8 cellular contexts compared by ENCODE assay signal in the genomic region with DNA sequence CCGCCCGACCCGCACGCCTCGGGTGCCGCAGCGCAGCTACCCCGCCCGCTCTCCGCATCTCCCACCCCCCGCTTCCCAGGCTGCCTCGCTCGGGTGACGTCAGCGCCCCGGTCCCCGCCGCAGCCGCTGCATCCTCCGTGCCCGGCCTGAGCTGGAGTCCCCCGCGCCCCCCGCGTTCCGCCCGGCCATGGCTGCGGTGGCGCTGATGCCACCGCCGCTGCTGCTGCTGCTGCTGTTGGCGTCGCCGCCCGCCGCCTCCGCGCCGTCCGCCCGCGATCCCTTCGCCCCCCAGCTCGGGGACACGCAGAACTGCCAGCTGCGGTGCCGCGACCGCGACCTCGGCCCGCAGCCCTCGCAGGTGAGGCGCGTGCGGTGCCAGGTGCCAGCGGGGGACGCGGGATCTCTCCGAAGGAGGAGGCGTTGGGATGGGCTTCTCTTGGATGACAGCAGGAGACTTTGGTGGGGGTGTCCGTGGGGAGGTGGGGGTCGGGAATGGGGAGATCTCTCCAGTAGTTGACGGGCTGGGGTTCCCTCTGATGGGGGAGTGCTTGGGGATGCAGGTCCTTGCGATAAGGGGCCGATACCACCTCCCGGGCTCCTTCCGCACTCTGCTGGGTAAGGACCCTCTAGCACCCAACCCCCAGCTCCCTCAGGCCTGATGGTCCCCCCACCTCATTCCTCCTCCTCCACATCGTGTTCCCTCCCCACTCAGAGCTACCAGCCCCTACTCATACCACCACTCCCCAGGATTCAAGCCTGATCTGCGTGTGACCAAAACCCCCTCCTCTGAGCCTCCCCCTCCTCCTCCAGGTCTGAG. TPM values are rescaled to one million over a fixed set of nuclear protein-coding genes. Genes with fewer than 3 reads are reported as not detected.
DNase-seq lines count a peak whose midpoint lies in the region; ATAC-seq and TF ChIP-seq lines count a peak whose summit lies in the region.

TMEM59L (plus strand) TSS at position 99 of the 817 bp plus-strand sequence; CDS start at position 188, 89 bp downstream.

- CTCF ChIA-PET in IMR-90 (lab: Yijun Ruan, JAX), result no interaction called here

- no peaks in the 10 kb centered on the region for H3K9me3 Mint-ChIP-seq in activated naive CD4-positive, alpha-beta T cell treated with anti-CD3 and anti-CD28 coated beads, Interleukin-2, amount 50 U/mL, for 72 hours

- no peak for TF ChIP-seq CTCF in IMR-90 (conservative IDR thresholded peaks at IDR 0.05; ENCODE audit: low read depth, low read length)

- dilution Hi-C loops in IMR-90 (cut with HindIII; ENCODE audit: low sequenced_read_pairs, unreplicated experiment), result no loop called here

- in situ Hi-C loops in IMR-90 (cut with MboI; ENCODE audit: low sequenced_read_pairs), result no loop called here

- peak within 1 kb of the TSS; percentile 50 for H2AK9ac ChIP-seq in IMR-90 (replicated peaks; ENCODE audit: low read depth, low read length, poor library complexity)

- peak within 1 kb of the TSS; percentile 38; the same call in 1 of the 2 replicates for H3K23ac ChIP-seq in IMR-90 (ENCODE audit: low read depth, low read length)

- H3K9me3 ChIP-seq in IMR-90 (ENCODE audit: control insufficient read depth, insufficient read depth, low read length), result peaks cover 4% of the 10 kb centered on the region; the same call in 1 of the 2 replicates

- POLR2A ChIA-PET in IMR-90 (lab: Charles Lee; ENCODE audit: unreplicated experiment), result no interaction called here

- peak within 1 kb of the TSS in 1 of 2 experiments; percentile 79; a peak in 1 of 4 replicates for H4K8ac ChIP-seq in IMR-90 (ENCODE audit: low read depth in 2 of 2, low read length in 2 of 2)

- no peak for TF ChIP-seq RAD21 in IMR-90 (IDR thresholded peaks at IDR 0.05; ENCODE audit: low read length)

- H2BK20ac ChIP-seq in IMR-90 (ENCODE audit: low read depth, low read length), result no peak within 1 kb of the TSS

- no peak within 1 kb of the TSS for H3K27ac Mint-ChIP-seq in activated naive CD4-positive, alpha-beta T cell treated with anti-CD3 and anti-CD28 coated beads, Interleukin-2, amount 50 U/mL, for 72 hours

- no peak within 1 kb of the TSS for H2BK15ac ChIP-seq in IMR-90 (ENCODE audit: low read depth, low read length)

- H3K4me1 ChIP-seq in IMR-90 (ENCODE audit: control insufficient read depth, insufficient read depth, low read length), result peaks cover 7% of the 10 kb centered on the region; the same call in 1 of the 2 replicates

- no peak within 1 kb of the TSS for H2BK120ac ChIP-seq in IMR-90 (ENCODE audit: low read depth, low read length)

- intact Hi-C loops in IMR-90 (cut with micrococcal nuclease), result no loop called here

- no peak within 1 kb of the TSS for H2BK5ac ChIP-seq in IMR-90 (ENCODE audit: low read depth, low read length, poor library complexity, severe bottlenecking)

- H3K9ac ChIP-seq in IMR-90 (ENCODE audit: low read depth, low read length), result peak within 1 kb of the TSS; percentile 41

- ATAC-seq in IMR-90 (ENCODE audit: low read depth) (peak; percentile 72), HG02642 (IDR thresholded peaks at IDR 0.05; ENCODE audit: poor library complexity, unreplicated experiment) (no peak)
- peak; percentile 28 to 67 for ATAC-seq in activated naive CD4-positive, alpha-beta T cell treated with anti-CD3 and anti-CD28 coated beads, Interleukin-2, amount 50 U/mL, for 72 hours

- BruUV-seq in IMR-90 (replicated peaks; lab: Mats Ljungman, UMichigan), result no TSS peak

- H3K36me3 ChIP-seq in IMR-90 (ENCODE audit: control insufficient read depth, insufficient read depth, low read length), result no peaks in the 10 kb centered on the region

- H3K4ac ChIP-seq in IMR-90 (ENCODE audit: low read depth, low read length), result no peak within 1 kb of the TSS

- H2AK5ac ChIP-seq in IMR-90 (ENCODE audit: low read depth, low read length), result peak within 1 kb of the TSS; percentile 76

- H3K4me2 ChIP-seq in IMR-90 (ENCODE audit: low read depth, low read length), result peak within 1 kb of the TSS; percentile 91

- peak within 1 kb of the TSS; percentile 69 for H3K4me3 ChIP-seq in IMR-90 (ENCODE audit: insufficient read depth, low read depth, low read length)

- no peak within 1 kb of the TSS; the same call in 1 of the 2 replicates for H3K14ac ChIP-seq in IMR-90 (replicated peaks; ENCODE audit: low read depth, low read length)

- H3K79me1 ChIP-seq in IMR-90 (ENCODE audit: low read depth in 1 of 2, low read length in 2 of 2), result no peaks in the 10 kb centered on the region

- no peak within 1 kb of the TSS for H3K18ac ChIP-seq in IMR-90 (ENCODE audit: low read depth, low read length)

- H3K9me1 ChIP-seq in IMR-90 (ENCODE audit: insufficient read depth, low read length), result no peaks in the 10 kb centered on the region

- H4K91ac ChIP-seq in IMR-90 (ENCODE audit: insufficient read depth, low read depth, low read length), result no peak within 1 kb of the TSS; the same call in 1 of the 2 replicates

- peak within 1 kb of the TSS; percentile 93 for H2AFZ ChIP-seq in IMR-90 (replicated peaks; ENCODE audit: low read length, poor library complexity)

- no peak within 1 kb of the TSS for H4K5ac ChIP-seq in IMR-90 (ENCODE audit: low read depth, low read length)

- WGBS in IMR-90 (ENCODE audit: extremely low coverage in 2 of 2, insufficient read length in 1 of 2), 2 experiments, result 2% methylated on average over 30 of the region's 70 CpGs; no CpG with 5 or more reads in 1 of the 2 experiments

- no peaks in the 10 kb centered on the region for H3K36me3 Mint-ChIP-seq in activated naive CD4-positive, alpha-beta T cell treated with anti-CD3 and anti-CD28 coated beads, Interleukin-2, amount 50 U/mL, for 72 hours

- no peak within 1 kb of the TSS; the same call in 1 of the 2 replicates for H3K27ac ChIP-seq in IMR-90 (ENCODE audit: insufficient read depth, low read length)

- DNase-seq in AG20443 (ENCODE audit: low spot score) (peak; percentile 59), IMR-90 (no peak), hypothalamus (lab: John Stamatoyannopoulos, UW) (peak in 42 of 51 donors; percentile 8 to 77 (median 43)), ureter (ENCODE audit: low spot score) (no peak), H4 (ENCODE audit: low spot score) (no peak)
- DNase-seq in activated naive CD4-positive, alpha-beta T cell treated with anti-CD3 and anti-CD28 coated beads, Interleukin-2, amount 50 U/mL, for 72 hours (ENCODE audit: low spot score in 2 of 2), result no peak
- DNase-seq in stimulated activated CD4-positive, alpha-beta T cell treated with anti-CD3 and anti-CD28 coated beads, Interleukin-4, amount 100 ng/mL, for 4 hours, result peak; percentile 31 to 50

- TF ChIP-seq POLR2A in IMR-90 (IDR thresholded peaks at IDR 0.05; ENCODE audit: low read depth, low read length), result no peak

- H3K56ac ChIP-seq in IMR-90 (ENCODE audit: extremely low read depth, insufficient read depth, low read length), result no peak within 1 kb of the TSS; the same call in 1 of the 2 replicates

- peaks cover 57% of the 10 kb centered on the region for H3K27me3 ChIP-seq in IMR-90 (ENCODE audit: control insufficient read depth, insufficient read depth, low read length)

- peaks cover 4% of the 10 kb centered on the region; the same call in 1 of the 2 replicates for H4K20me1 ChIP-seq in IMR-90 (ENCODE audit: insufficient read depth, low read length)

TF ChIP-seq in IMR-90, 13 proteins besides CTCF, POLR2A, EP300 and RAD21:
- no peak for TF ChIP-seq SMC3 (IDR thresholded peaks at IDR 0.05; ENCODE audit: low read depth, low read length)
- no peak for TF ChIP-seq CEBPB (IDR thresholded peaks at IDR 0.05; ENCODE audit: low read depth, low read length)
- no peak for TF ChIP-seq USF2 (IDR thresholded peaks at IDR 0.05; ENCODE audit: low read depth, low read length)
- TF ChIP-seq RCOR1 (IDR thresholded peaks at IDR 0.05; ENCODE audit: insufficient replicate concordance, low read length), result no peak
- no peak for TF ChIP-seq NFE2L2 (IDR thresholded peaks at IDR 0.05; ENCODE audit: low read depth, low read length)
- TF ChIP-seq MAFK (IDR thresholded peaks at IDR 0.05; ENCODE audit: low read depth, low read length), result no peak
- no peak for TF ChIP-seq RFX5 (IDR thresholded peaks at IDR 0.05; ENCODE audit: low read depth, low read length)
- TF ChIP-seq FOS (IDR thresholded peaks at IDR 0.05; ENCODE audit: low read depth, low read length), result no peak

RNA-seq across cellular contexts. Expression of gene TMEM59L, which starts in this region (rescaled TPM):
- total RNA-seq in IMR-90 (2012; rRNA removed), result under 0.01 and 0.28 TPM in 2 replicates
- polyA plus RNA-seq in IMR-90 (2012; rRNA removed), result 5.9 and 6.1 TPM in 2 replicates
- polyA plus RNA-seq in IMR-90 (2012; cell fraction: cytosol; rRNA removed), result 5.6 and 9.7 TPM in 2 replicates
- polyA plus RNA-seq in IMR-90 (2012; cell fraction: nucleus; rRNA removed; ENCODE audit: low replicate concordance), result 21.2 and 55.5 TPM in 2 replicates
- total RNA-seq in activated naive CD4-positive, alpha-beta T cell treated with anti-CD3 and anti-CD28 coated beads, Interleukin-2, amount 50 U/mL, for 72 hours, result under 1 TPM in 1 of 2 donors, not detected in 1; 0.64 TPM
- total RNA-seq in ureter, result 1.3 TPM
- total RNA-seq in H4 (2014; rRNA removed; shearing (Covaris generic)), result 1.2 and 3.2 TPM in 2 replicates

Comparison
In these comparisons a context has a peak if more than half of its experiments do, and no peak if none do; other contexts are left out.
1. Peak in ATAC-seq in activated naive CD4-positive, alpha-beta T cell treated with anti-CD3 and anti-CD28 coated beads, Interleukin-2, amount 50 U/mL, for 72 hours; RNA of the gene not detected or under 1 TPM.
2. DNase-seq: peak in AG20443 (single experiment), hypothalamus (42 of 51) and stimulated activated CD4-positive, alpha-beta T cell treated with anti-CD3 and anti-CD28 coated beads, Interleukin-4, amount 100 ng/mL, for 4 hours (2 of 2); none in IMR-90 (single experiment), activated naive CD4-positive, alpha-beta T cell treated with anti-CD3 and anti-CD28 coated beads, Interleukin-2, amount 50 U/mL, for 72 hours (0 of 2), ureter (single experiment) and H4 (single experiment).